Comparison of ENCODE assay signal across 21 cellular contexts in the genomic region with DNA sequence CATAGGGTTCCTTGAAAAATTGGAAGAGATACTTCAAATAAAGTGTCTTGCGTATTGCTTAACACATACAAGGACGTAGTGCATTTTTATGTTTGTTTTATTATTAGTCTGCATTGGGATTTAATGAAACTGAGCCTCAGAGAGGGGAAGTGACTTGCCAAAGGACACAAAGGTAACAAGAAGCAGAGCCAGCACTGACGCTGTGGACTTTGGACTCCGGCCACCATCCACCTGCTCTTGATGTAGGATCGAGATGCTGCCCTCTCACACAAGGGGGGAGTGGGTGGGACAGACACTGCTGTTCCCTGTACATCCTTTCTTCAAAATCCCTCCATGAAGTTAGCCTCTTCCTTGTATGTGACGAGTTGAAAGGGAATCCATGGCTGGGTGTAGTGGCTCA.
"Had no signal": no experiment of that assay in that cellular context is flagged by ENCODE, and none has a peak within 500 bp of the region (broad histone marks: within the 10 kb centered on the region; RNA-seq: fewer than 3 reads in every experiment).

No MANE protein-coding gene starts in this region.

- H3K36me3 Mint-ChIP-seq: IgD-negative memory B cell had no signal

- ATAC-seq: K562 had no signal

- H3K4me1 ChIP-seq: SJSA1 had no signal

- H3K9me3 ChIP-seq: SJSA1 had no signal

- H3K9ac ChIP-seq: KMS-11 had no signal

- H3K4me3 Mint-ChIP-seq: IgD-negative memory B cell had no signal

- H3K27ac ChIP-seq: HL-60, KMS-11, SJSA1, SK-N-MC had no signal

- H3K4me1 Mint-ChIP-seq: IgD-negative memory B cell had no signal

- DNase-seq: Kasumi-1, MV-4-11, NCI-H1048, NCI-H1436, NCI-H1694 treated with DMSO at 0.1 percent for 48 hours, NCI-H1930, NCI-H2171 treated with DMSO at 0.1 percent for 48 hours, NCI-H345, NCI-H446 treated with DMSO at 0.1 percent for 48 hours, NCI-H510A treated with DMSO at 0.1 percent for 48 hours, NCI-H526, NCI-H82, Right ventricle myocardium superior, RPMI8226, SIG-M5 had no signal

- H3K27me3 Mint-ChIP-seq: IgD-negative memory B cell had no signal

- H3K27me3 ChIP-seq: SJSA1 had no signal

- H3K27ac Mint-ChIP-seq: IgD-negative memory B cell had no signal

- H3K4me2 ChIP-seq: KMS-11 had no signal

- H3K4me3 ChIP-seq: K562, SJSA1, SK-N-MC had no signal

- H3K36me3 ChIP-seq: SJSA1 had no signal
